ENCODE assay signal across 1 cellular context in the genomic region with DNA sequence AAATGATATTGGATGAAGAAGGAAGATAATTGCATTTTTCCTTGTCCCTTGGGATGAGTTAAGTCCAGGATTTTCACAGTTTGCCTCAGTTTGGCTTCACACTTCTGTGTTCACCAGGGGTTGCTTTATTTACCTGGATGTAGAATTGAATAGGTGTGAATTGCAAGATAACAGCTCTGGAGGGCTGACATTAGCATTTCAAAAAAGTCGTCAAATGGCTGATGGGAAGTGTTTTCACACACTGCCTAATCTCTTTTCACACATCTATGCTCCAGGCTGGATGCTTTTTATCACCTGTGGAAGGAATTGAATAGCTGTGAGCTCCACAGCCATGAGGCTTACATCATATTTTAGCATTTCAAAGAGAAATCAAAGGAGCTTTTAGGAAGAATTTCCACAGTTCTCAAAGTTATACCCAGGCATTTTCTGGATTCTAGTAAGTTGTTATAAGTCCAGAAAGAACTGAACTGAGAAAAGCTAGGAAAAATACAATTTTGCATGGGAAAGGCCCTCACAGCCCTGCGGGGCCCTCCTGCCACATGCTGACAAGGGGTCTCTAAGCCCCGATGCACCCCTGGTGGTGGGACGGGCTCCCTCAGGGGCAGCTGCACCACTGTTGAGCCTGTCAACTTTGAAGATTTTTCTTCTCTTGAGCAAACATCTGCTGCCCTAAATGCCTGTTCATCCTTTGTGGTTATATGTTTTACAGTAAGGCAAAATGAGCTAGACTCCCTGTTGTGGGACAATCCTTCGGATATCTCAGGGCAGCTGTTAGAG.
A peak's percentile ranks its signal among the peaks of the same experiment; 100 is the strongest.
TF ChIP-seq lines count a peak whose summit lies in the region.

No MANE protein-coding gene starts in this region.

TF ChIP-seq in WTC11, 78 proteins besides CTCF, POLR2A, EP300 and RAD21 (continued from another document):
- TF ChIP-seq, protein P1, sequence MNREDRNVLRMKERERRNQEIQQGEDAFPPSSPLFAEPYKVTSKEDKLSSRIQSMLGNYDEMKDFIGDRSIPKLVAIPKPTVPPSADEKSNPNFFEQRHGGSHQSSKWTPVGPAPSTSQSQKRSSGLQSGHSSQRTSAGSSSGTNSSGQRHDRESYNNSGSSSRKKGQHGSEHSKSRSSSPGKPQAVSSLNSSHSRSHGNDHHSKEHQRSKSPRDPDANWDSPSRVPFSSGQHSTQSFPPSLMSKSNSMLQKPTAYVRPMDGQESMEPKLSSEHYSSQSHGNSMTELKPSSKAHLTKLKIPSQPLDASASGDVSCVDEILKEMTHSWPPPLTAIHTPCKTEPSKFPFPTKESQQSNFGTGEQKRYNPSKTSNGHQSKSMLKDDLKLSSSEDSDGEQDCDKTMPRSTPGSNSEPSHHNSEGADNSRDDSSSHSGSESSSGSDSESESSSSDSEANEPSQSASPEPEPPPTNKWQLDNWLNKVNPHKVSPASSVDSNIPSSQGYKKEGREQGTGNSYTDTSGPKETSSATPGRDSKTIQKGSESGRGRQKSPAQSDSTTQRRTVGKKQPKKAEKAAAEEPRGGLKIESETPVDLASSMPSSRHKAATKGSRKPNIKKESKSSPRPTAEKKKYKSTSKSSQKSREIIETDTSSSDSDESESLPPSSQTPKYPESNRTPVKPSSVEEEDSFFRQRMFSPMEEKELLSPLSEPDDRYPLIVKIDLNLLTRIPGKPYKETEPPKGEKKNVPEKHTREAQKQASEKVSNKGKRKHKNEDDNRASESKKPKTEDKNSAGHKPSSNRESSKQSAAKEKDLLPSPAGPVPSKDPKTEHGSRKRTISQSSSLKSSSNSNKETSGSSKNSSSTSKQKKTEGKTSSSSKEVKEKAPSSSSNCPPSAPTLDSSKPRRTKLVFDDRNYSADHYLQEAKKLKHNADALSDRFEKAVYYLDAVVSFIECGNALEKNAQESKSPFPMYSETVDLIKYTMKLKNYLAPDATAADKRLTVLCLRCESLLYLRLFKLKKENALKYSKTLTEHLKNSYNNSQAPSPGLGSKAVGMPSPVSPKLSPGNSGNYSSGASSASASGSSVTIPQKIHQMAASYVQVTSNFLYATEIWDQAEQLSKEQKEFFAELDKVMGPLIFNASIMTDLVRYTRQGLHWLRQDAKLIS (CRISPR knock-in tag; IDR thresholded peaks at IDR 0.05; ENCODE audit: borderline replicate concordance): no peak
- TF ChIP-seq GABPB1 (CRISPR knock-in tag; IDR thresholded peaks at IDR 0.05): no peak
- TF ChIP-seq ZNF671 (CRISPR knock-in tag; IDR thresholded peaks at IDR 0.05): no peak
- TF ChIP-seq ZNF423 (CRISPR knock-in tag; IDR thresholded peaks at IDR 0.05): peak; percentile 89
- TF ChIP-seq, protein P2, sequence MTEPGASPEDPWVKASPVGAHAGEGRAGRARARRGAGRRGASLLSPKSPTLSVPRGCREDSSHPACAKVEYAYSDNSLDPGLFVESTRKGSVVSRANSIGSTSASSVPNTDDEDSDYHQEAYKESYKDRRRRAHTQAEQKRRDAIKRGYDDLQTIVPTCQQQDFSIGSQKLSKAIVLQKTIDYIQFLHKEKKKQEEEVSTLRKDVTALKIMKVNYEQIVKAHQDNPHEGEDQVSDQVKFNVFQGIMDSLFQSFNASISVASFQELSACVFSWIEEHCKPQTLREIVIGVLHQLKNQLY (CRISPR knock-in tag; IDR thresholded peaks at IDR 0.05): no peak
- no peak for TF ChIP-seq NFE2L1 (CRISPR knock-in tag; IDR thresholded peaks at IDR 0.05)
- no peak for TF ChIP-seq SMAD3 (CRISPR knock-in tag; IDR thresholded peaks at IDR 0.05; ENCODE audit: borderline replicate concordance)
- TF ChIP-seq PRRX2 (CRISPR knock-in tag; IDR thresholded peaks at IDR 0.05): no peak
- TF ChIP-seq, protein P3, sequence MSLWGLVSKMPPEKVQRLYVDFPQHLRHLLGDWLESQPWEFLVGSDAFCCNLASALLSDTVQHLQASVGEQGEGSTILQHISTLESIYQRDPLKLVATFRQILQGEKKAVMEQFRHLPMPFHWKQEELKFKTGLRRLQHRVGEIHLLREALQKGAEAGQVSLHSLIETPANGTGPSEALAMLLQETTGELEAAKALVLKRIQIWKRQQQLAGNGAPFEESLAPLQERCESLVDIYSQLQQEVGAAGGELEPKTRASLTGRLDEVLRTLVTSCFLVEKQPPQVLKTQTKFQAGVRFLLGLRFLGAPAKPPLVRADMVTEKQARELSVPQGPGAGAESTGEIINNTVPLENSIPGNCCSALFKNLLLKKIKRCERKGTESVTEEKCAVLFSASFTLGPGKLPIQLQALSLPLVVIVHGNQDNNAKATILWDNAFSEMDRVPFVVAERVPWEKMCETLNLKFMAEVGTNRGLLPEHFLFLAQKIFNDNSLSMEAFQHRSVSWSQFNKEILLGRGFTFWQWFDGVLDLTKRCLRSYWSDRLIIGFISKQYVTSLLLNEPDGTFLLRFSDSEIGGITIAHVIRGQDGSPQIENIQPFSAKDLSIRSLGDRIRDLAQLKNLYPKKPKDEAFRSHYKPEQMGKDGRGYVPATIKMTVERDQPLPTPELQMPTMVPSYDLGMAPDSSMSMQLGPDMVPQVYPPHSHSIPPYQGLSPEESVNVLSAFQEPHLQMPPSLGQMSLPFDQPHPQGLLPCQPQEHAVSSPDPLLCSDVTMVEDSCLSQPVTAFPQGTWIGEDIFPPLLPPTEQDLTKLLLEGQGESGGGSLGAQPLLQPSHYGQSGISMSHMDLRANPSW (CRISPR knock-in tag; conservative IDR thresholded peaks at IDR 0.05; ENCODE audit: low read depth): no peak
- no peak for TF ChIP-seq TCF7 (CRISPR knock-in tag; IDR thresholded peaks at IDR 0.05; ENCODE audit: low read depth)
- TF ChIP-seq, protein P4, sequence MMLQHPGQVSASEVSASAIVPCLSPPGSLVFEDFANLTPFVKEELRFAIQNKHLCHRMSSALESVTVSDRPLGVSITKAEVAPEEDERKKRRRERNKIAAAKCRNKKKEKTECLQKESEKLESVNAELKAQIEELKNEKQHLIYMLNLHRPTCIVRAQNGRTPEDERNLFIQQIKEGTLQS (CRISPR knock-in tag; conservative IDR thresholded peaks at IDR 0.05): no peak
- TF ChIP-seq, protein P5, sequence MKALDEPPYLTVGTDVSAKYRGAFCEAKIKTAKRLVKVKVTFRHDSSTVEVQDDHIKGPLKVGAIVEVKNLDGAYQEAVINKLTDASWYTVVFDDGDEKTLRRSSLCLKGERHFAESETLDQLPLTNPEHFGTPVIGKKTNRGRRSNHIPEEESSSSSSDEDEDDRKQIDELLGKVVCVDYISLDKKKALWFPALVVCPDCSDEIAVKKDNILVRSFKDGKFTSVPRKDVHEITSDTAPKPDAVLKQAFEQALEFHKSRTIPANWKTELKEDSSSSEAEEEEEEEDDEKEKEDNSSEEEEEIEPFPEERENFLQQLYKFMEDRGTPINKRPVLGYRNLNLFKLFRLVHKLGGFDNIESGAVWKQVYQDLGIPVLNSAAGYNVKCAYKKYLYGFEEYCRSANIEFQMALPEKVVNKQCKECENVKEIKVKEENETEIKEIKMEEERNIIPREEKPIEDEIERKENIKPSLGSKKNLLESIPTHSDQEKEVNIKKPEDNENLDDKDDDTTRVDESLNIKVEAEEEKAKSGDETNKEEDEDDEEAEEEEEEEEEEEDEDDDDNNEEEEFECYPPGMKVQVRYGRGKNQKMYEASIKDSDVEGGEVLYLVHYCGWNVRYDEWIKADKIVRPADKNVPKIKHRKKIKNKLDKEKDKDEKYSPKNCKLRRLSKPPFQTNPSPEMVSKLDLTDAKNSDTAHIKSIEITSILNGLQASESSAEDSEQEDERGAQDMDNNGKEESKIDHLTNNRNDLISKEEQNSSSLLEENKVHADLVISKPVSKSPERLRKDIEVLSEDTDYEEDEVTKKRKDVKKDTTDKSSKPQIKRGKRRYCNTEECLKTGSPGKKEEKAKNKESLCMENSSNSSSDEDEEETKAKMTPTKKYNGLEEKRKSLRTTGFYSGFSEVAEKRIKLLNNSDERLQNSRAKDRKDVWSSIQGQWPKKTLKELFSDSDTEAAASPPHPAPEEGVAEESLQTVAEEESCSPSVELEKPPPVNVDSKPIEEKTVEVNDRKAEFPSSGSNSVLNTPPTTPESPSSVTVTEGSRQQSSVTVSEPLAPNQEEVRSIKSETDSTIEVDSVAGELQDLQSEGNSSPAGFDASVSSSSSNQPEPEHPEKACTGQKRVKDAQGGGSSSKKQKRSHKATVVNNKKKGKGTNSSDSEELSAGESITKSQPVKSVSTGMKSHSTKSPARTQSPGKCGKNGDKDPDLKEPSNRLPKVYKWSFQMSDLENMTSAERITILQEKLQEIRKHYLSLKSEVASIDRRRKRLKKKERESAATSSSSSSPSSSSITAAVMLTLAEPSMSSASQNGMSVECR (CRISPR knock-in tag; IDR thresholded peaks at IDR 0.05; ENCODE audit: borderline replicate concordance): no peak
- TF ChIP-seq NFYB (CRISPR knock-in tag; conservative IDR thresholded peaks at IDR 0.05; ENCODE audit: low read depth): no peak
- TF ChIP-seq OVOL2 (CRISPR knock-in tag; IDR thresholded peaks at IDR 0.05; ENCODE audit: borderline replicate concordance): no peak
- no peak for TF ChIP-seq KAT7 (CRISPR knock-in tag; IDR thresholded peaks at IDR 0.05; ENCODE audit: borderline replicate concordance)
- TF ChIP-seq, protein P6, sequence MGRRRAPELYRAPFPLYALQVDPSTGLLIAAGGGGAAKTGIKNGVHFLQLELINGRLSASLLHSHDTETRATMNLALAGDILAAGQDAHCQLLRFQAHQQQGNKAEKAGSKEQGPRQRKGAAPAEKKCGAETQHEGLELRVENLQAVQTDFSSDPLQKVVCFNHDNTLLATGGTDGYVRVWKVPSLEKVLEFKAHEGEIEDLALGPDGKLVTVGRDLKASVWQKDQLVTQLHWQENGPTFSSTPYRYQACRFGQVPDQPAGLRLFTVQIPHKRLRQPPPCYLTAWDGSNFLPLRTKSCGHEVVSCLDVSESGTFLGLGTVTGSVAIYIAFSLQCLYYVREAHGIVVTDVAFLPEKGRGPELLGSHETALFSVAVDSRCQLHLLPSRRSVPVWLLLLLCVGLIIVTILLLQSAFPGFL (CRISPR knock-in tag; IDR thresholded peaks at IDR 0.05; ENCODE audit: borderline replicate concordance): no peak
- TF ChIP-seq, protein P7, sequence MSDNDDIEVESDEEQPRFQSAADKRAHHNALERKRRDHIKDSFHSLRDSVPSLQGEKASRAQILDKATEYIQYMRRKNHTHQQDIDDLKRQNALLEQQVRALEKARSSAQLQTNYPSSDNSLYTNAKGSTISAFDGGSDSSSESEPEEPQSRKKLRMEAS (CRISPR knock-in tag; IDR thresholded peaks at IDR 0.05): peak; percentile 55; the same call in 1 of the 2 replicates
- TF ChIP-seq, protein P8, sequence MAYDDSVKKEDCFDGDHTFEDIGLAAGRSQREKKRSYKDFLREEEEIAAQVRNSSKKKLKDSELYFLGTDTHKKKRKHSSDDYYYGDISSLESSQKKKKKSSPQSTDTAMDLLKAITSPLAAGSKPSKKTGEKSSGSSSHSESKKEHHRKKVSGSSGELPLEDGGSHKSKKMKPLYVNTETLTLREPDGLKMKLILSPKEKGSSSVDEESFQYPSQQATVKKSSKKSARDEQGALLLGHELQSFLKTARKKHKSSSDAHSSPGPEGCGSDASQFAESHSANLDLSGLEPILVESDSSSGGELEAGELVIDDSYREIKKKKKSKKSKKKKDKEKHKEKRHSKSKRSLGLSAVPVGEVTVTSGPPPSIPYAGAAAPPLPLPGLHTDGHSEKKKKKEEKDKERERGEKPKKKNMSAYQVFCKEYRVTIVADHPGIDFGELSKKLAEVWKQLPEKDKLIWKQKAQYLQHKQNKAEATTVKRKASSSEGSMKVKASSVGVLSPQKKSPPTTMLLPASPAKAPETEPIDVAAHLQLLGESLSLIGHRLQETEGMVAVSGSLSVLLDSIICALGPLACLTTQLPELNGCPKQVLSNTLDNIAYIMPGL (CRISPR knock-in tag; IDR thresholded peaks at IDR 0.05): no peak
- no peak for TF ChIP-seq TEAD4 (CRISPR knock-in tag; IDR thresholded peaks at IDR 0.05)
- TF ChIP-seq, protein P9, sequence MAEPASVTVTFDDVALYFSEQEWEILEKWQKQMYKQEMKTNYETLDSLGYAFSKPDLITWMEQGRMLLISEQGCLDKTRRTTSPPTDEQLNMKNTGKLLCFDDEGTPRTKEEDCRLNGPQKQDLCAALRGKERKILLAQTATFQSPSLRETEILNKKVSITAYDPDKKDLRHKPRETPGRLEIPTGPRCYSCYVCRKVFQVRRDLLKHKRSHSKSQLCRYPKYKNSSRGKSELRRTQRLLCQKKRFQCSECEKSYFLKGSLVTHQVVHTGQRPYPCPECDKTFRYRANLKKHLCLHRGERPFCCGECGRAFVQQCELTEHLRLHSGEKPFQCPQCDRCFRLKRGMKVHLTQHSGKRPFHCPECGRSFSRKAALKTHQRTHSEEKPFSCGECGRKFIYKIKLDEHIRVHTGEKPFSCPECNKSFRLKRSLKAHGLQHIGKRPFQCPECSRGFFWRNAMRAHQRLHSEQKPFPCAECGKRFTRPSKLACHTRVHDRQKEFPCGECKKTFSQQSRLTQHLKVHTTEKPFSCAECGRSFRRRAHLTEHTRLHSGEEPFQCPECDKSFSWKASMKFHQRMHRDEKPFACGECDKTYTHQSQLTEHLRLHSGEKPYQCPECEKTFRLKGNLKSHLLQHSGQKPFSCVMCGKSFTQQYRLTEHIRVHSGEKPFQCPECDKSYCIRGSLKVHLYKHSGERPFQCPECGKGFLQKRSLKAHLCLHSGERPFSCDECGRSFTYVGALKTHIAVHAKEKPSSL (CRISPR knock-in tag; conservative IDR thresholded peaks at IDR 0.05): no peak
- TF ChIP-seq, protein P10, sequence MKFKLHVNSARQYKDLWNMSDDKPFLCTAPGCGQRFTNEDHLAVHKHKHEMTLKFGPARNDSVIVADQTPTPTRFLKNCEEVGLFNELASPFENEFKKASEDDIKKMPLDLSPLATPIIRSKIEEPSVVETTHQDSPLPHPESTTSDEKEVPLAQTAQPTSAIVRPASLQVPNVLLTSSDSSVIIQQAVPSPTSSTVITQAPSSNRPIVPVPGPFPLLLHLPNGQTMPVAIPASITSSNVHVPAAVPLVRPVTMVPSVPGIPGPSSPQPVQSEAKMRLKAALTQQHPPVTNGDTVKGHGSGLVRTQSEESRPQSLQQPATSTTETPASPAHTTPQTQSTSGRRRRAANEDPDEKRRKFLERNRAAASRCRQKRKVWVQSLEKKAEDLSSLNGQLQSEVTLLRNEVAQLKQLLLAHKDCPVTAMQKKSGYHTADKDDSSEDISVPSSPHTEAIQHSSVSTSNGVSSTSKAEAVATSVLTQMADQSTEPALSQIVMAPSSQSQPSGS (CRISPR knock-in tag; IDR thresholded peaks at IDR 0.05; ENCODE audit: borderline replicate concordance, low read depth): no peak
- TF ChIP-seq ATF1 (CRISPR knock-in tag; IDR thresholded peaks at IDR 0.05): no peak
TF ChIP-seq in WTC11: peak in this region for 10.
